ENCODE assay signal across 9 cellular contexts in genomic region chr2:97993926-97994325, GRCh38. TPM values are rescaled to one million over a fixed set of nuclear protein-coding genes. Genes with fewer than 3 reads are reported as not detected.
A peak's percentile ranks its signal among the peaks of the same experiment; 100 is the strongest.
DNase-seq lines count a peak whose midpoint lies in the region; ATAC-seq, FAIRE-seq and TF ChIP-seq lines count a peak whose summit lies in the region.
"Had no signal": no experiment of that assay in that cellular context is flagged by ENCODE, and none has a peak within 500 bp of the region (broad histone marks: within the 10 kb centered on the region; RNA-seq: fewer than 3 reads in every experiment).

No MANE protein-coding gene starts in this region.

- CTCF ChIA-PET in A549 (lab: Yijun Ruan, JAX): no interaction called here

- no peak overlapping the region for H2AFZ ChIP-seq in H9 (ENCODE audit: low read length)

- H3K4me1 ChIP-seq in A549: peaks cover 22% of the 10 kb centered on the region; the same call in 2 of the 3 replicates
- H3K4me1 ChIP-seq in H9 (ENCODE audit: insufficient read depth, low read length): no peaks in the 10 kb centered on the region; the same call in 1 of the 2 replicates
- H3K4me1 ChIP-seq in right lobe of liver: peaks cover 0 to 23% (median 12%) of the 10 kb centered on the region in 4 donors

- no peak overlapping the region for H2BK20ac ChIP-seq in H9 (ENCODE audit: low read depth, low read length, poor library complexity, severe bottlenecking)

- H3K27me3 Mint-ChIP-seq in H9 (ENCODE audit: low read depth): no peaks in the 10 kb centered on the region; the same call in 1 of the 2 replicates
- H3K27me3 Mint-ChIP-seq in activated naive CD8-positive, alpha-beta T cell treated with anti-CD3 and anti-CD28 coated beads, Interleukin-2, amount 10 ng/mL, durations not matched to agents 7 days and 5 days: no peaks in the 10 kb centered on the region

- peaks cover 4% of the 10 kb centered on the region for H3K23me2 ChIP-seq in H9 (ENCODE audit: insufficient read length, low read depth, low read length, poor library complexity, severe bottlenecking)

- H4K20me1 ChIP-seq in H9 (ENCODE audit: control insufficient read depth, insufficient read depth, insufficient read length): no peaks in the 10 kb centered on the region

- TF ChIP-seq EP300 in A549 (IDR thresholded peaks at IDR 0.05): no peak

- TF ChIP-seq RAD21 in A549 (conservative IDR thresholded peaks at IDR 0.05 in 1 of 2, IDR thresholded peaks at IDR 0.05 in 1 of 2): no peak

- H3K36me3 ChIP-seq in right lobe of liver: no peaks in the 10 kb centered on the region

- TF ChIP-seq POLR2A in A549 (IDR thresholded peaks at IDR 0.05; ENCODE audit: low read length): no peak
- no peak for TF ChIP-seq POLR2A in right lobe of liver (IDR thresholded peaks at IDR 0.05)

- H3K4me2 ChIP-seq in A549 (peak overlapping the region; percentile 86), H9 (ENCODE audit: insufficient read depth, insufficient read length, low read length) (peak overlapping the region; percentile 30)

- no peak overlapping the region for H2BK120ac ChIP-seq in H9 (ENCODE audit: low read depth, low read length, poor library complexity, severe bottlenecking)

- H2BK12ac ChIP-seq in H9 (ENCODE audit: insufficient read length, low read depth, low read length): no peak overlapping the region

- no peak overlapping the region for H3K14ac ChIP-seq in H9 (ENCODE audit: insufficient read depth, low read length)

- no peak overlapping the region for H4K5ac ChIP-seq in H9 (ENCODE audit: insufficient read length, low read depth, low read length)

- no peak overlapping the region for H3K9ac ChIP-seq in H9 (ENCODE audit: extremely low read depth, insufficient read length, low read length)

- no peak overlapping the region for H3T11ph ChIP-seq in H9 (ENCODE audit: low read length)

- H3K27ac ChIP-seq in A549: no peak overlapping the region
- H3K27ac ChIP-seq in H9 (ENCODE audit: insufficient read length, low read depth, low read length): no peak overlapping the region
- H3K27ac ChIP-seq in right lobe of liver: no peak overlapping the region

- H3K4ac ChIP-seq in H9 (ENCODE audit: low read depth, low read length): no peak overlapping the region

- peaks cover 8% of the 10 kb centered on the region; the same call in 1 of the 2 replicates for H3K79me2 ChIP-seq in H9 (ENCODE audit: insufficient read depth, low read length)

- peaks cover 25 to 32% of the 10 kb centered on the region in 2 experiments for H3K4me1 Mint-ChIP-seq in H9
- H3K4me1 Mint-ChIP-seq in activated naive CD8-positive, alpha-beta T cell treated with anti-CD3 and anti-CD28 coated beads, Interleukin-2, amount 10 ng/mL, durations not matched to agents 7 days and 5 days: peaks cover 23% of the 10 kb centered on the region

- H4K8ac ChIP-seq in H9 (replicated peaks; ENCODE audit: insufficient read length, low read depth, low read length): no peak overlapping the region

- H3K4me3 ChIP-seq in A549: peak overlapping the region; percentile 93; the same call in 2 of the 3 replicates
- H3K4me3 ChIP-seq in right lobe of liver: peak overlapping the region in 2 of 3 donors; percentile 84 to 85

- POLR2A ChIA-PET in A549 (lab: Yijun Ruan, JAX): no interaction called here
- POLR2A ChIA-PET in activated naive CD8-positive, alpha-beta T cell treated with anti-CD3 and anti-CD28 coated beads, Interleukin-2, amount 10 ng/mL, durations not matched to agents 7 days and 5 days (lab: Charles Lee): no interaction called here

- WGBS in A549 (ENCODE audit: missing lambda C conversion rate): 66% methylated on average over 6 of the region's 6 CpGs
- no CpG with 5 or more reads among the region's 6 CpGs for WGBS in H9 (ENCODE audit: extremely low coverage, insufficient read length, low lambda C conversion rate)
- WGBS in right lobe of liver (ENCODE audit: insufficient coverage, low coverage, low lambda C conversion rate, missing lambda C conversion rate): 51% methylated on average over 6 of the region's 6 CpGs

- ATAC-seq in A549: no peak
- ATAC-seq in activated naive CD8-positive, alpha-beta T cell treated with anti-CD3 and anti-CD28 coated beads, Interleukin-2, amount 10 ng/mL, durations not matched to agents 7 days and 5 days (ENCODE audit: low read depth): no peak
- ATAC-seq in right lobe of liver: no peak
- no peak for ATAC-seq in GM19467 (IDR thresholded peaks at IDR 0.05; ENCODE audit: unreplicated experiment)
- ATAC-seq in GM19452 (IDR thresholded peaks at IDR 0.05; ENCODE audit: unreplicated experiment): no peak

- peaks cover 0 to 6% (median 0%) of the 10 kb centered on the region in 3 experiments; a peak in 3 of 7 replicates for H3K36me3 Mint-ChIP-seq in H9 (ENCODE audit: insufficient read depth in 1 of 3, low read depth in 3 of 3)
- peaks cover 2% of the 10 kb centered on the region for H3K36me3 Mint-ChIP-seq in activated naive CD8-positive, alpha-beta T cell treated with anti-CD3 and anti-CD28 coated beads, Interleukin-2, amount 10 ng/mL, durations not matched to agents 7 days and 5 days

- DNase-seq in A549 (ENCODE audit: low read depth in 1 of 2, low spot score in 1 of 2): no peak
- DNase-seq in H9: no peak
- DNase-seq in activated naive CD8-positive, alpha-beta T cell treated with anti-CD3 and anti-CD28 coated beads, Interleukin-2, amount 10 ng/mL, durations not matched to agents 7 days and 5 days: no peak
- DNase-seq in right lobe of liver: no peak
- no peak for DNase-seq in D341Med (ENCODE audit: low spot score)
- no peak for DNase-seq in SHP77 (lab: John Stamatoyannopoulos, UW)
- DNase-seq: NCI-H1092 had no signal

- H3K23ac ChIP-seq in H9 (ENCODE audit: insufficient read length, low read depth, low read length): no peak overlapping the region

- H3K27ac Mint-ChIP-seq in H9: no peak overlapping the region
- H3K27ac Mint-ChIP-seq in activated naive CD8-positive, alpha-beta T cell treated with anti-CD3 and anti-CD28 coated beads, Interleukin-2, amount 10 ng/mL, durations not matched to agents 7 days and 5 days: peak overlapping the region; percentile 37

- FAIRE-seq in A549 (lab: Jason Lieb, UNC): no peak

- intact Hi-C loops in right lobe of liver (cut with DNase I): no loop called here

- no peak overlapping the region for H4K91ac ChIP-seq in H9 (ENCODE audit: insufficient read length, low read depth, low read length)

- no peak overlapping the region for H3K56ac ChIP-seq in H9 (ENCODE audit: insufficient read length, low read depth, low read length)

- no peak overlapping the region for H3K18ac ChIP-seq in H9 (ENCODE audit: insufficient read length, low read depth, low read length)

- H3K9me3 Mint-ChIP-seq in H9: peaks cover 1 to 4% of the 10 kb centered on the region in 2 experiments; a peak in 2 of 5 replicates
- no peaks in the 10 kb centered on the region for H3K9me3 Mint-ChIP-seq in activated naive CD8-positive, alpha-beta T cell treated with anti-CD3 and anti-CD28 coated beads, Interleukin-2, amount 10 ng/mL, durations not matched to agents 7 days and 5 days

- H2AK5ac ChIP-seq in H9 (ENCODE audit: insufficient read length, low read length): no peak overlapping the region

- H2BK15ac ChIP-seq in H9 (ENCODE audit: low read depth, low read length): no peak overlapping the region

- peaks cover 2% of the 10 kb centered on the region for H3K79me1 ChIP-seq in H9 (ENCODE audit: insufficient read depth, low read depth, low read length, poor library complexity, severe bottlenecking)

- H2BK5ac ChIP-seq in H9 (ENCODE audit: insufficient read length, low read length): no peak overlapping the region

- no peaks in the 10 kb centered on the region for H3K27me3 ChIP-seq in H9 (ENCODE audit: insufficient read depth, low read length)
- H3K27me3 ChIP-seq in right lobe of liver: no peaks in the 10 kb centered on the region

- H3K4me3 Mint-ChIP-seq in H9: peak overlapping the region; percentile 89 to 96
- peak overlapping the region; percentile 95 for H3K4me3 Mint-ChIP-seq in activated naive CD8-positive, alpha-beta T cell treated with anti-CD3 and anti-CD28 coated beads, Interleukin-2, amount 10 ng/mL, durations not matched to agents 7 days and 5 days

- H3K9me3 ChIP-seq in A549: no peaks in the 10 kb centered on the region
- no peaks in the 10 kb centered on the region for H3K9me3 ChIP-seq in H9 (ENCODE audit: control insufficient read depth, low read depth, low read length)
- no peaks in the 10 kb centered on the region for H3K9me3 ChIP-seq in right lobe of liver

- no peak for TF ChIP-seq CTCF in A549 (IDR thresholded peaks at IDR 0.05)
- TF ChIP-seq CTCF in H9 (conservative IDR thresholded peaks at IDR 0.05): no peak
- TF ChIP-seq CTCF in right lobe of liver (IDR thresholded peaks at IDR 0.05): no peak

TF ChIP-seq in A549, 52 proteins besides CTCF, POLR2A, EP300 and RAD21:
- TF ChIP-seq RFX5 (IDR thresholded peaks at IDR 0.05): no peak
- TF ChIP-seq TP53 (CRISPR knock-in tag; IDR thresholded peaks at IDR 0.05): no peak
- TF ChIP-seq NR3C1 (IDR thresholded peaks at IDR 0.05): no peak
- no peak for TF ChIP-seq HDAC2 (IDR thresholded peaks at IDR 0.05)
- TF ChIP-seq CEBPB (IDR thresholded peaks at IDR 0.05): no peak
TF ChIP-seq in A549: peak in this region for 0.

RNA-seq across cellular contexts. Expression of gene TMEM131, which starts 1.8 kb away (rescaled TPM):
- polyA plus RNA-seq in A549 (2011; rRNA removed) (21.8 and 23.4 TPM in 2 replicates), A549 (2017; fragmentation: RNase III; extraction: RNeasy Plus Mini Kit Qiagen cat#74134 plus additional on column Dnase treatment) (14.5 to 15.7 TPM (median 15.7 TPM) in 3 replicates)
- polyA plus RNA-seq in A549 (2012; cell fraction: cytosol; rRNA removed): 4.9 and 5.6 TPM in 2 replicates
- 16.3 and 21.7 TPM in 2 replicates for polyA plus RNA-seq in A549 (2012; cell fraction: nucleus; rRNA removed)
- 19.8 and 20.7 TPM in 2 replicates for polyA minus RNA-seq in A549 (2011; rRNA and poly(A)+ RNA removed)
- total RNA-seq in H9 (2021) (20.9 and 22.3 TPM in 2 replicates), right lobe of liver (10 to 100 TPM; 14.8 to 34.0 (median 17.8) TPM)
- 10 to 100 TPM; 41.1 to 44.6 TPM for total RNA-seq in activated naive CD8-positive, alpha-beta T cell treated with anti-CD3 and anti-CD28 coated beads, Interleukin-2, amount 10 ng/mL, durations not matched to agents 7 days and 5 days
